Comparison of ENCODE assay signal across 23 cellular contexts in the genomic region with DNA sequence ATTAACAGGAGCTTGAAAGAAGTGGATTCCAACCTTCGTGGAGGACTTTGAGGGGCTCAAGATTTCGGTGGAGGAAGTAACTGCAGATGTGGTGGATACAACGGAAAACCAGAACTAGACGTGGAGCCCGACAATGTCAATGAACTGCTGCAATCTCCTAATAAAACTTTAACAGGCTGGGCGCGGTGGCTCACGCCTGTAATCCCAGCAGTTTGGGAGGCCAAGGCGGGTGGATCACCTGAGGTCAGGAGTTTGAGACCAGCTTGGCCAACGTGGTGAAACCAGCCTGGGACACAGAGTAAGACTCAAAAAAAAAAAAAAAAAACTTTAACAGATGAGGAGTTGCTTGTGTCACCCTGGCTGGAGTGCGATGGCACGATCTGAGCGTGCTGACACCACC.
DNase-seq lines count a peak whose midpoint lies in the region; ATAC-seq and TF ChIP-seq lines count a peak whose summit lies in the region.
"Had no signal": no experiment of that assay in that cellular context is flagged by ENCODE, and none has a peak within 500 bp of the region (broad histone marks: within the 10 kb centered on the region; RNA-seq: fewer than 3 reads in every experiment).

No MANE protein-coding gene starts in this region.

- H3K9me3 ChIP-seq in colonic mucosa = no peaks in the 10 kb centered on the region
- no peaks in the 10 kb centered on the region for H3K9me3 ChIP-seq in mucosa of descending colon
- no peaks in the 10 kb centered on the region; the same call in 1 of the 2 replicates for H3K9me3 ChIP-seq in MG63
- H3K9me3 ChIP-seq: BE2C had no signal

- intact Hi-C loops in colonic mucosa (cut with DNase I) = no loop called here
- intact Hi-C loops in mucosa of descending colon (cut with DNase I, micrococcal nuclease) = no loop called here

- H3K27ac ChIP-seq in VCaP (peak overlapping the region; percentile 82), colonic mucosa (no peak overlapping the region)
- H3K27ac ChIP-seq: BLaER1 had no signal

- in situ Hi-C loops in GM13976 (cut with MboI; ENCODE audit: low sequenced_read_pairs, unreplicated experiment) = no loop called here

- ATAC-seq in mucosa of descending colon = peak; percentile 69
- ATAC-seq: GM12878 had no signal

- no peak overlapping the region for H3K9ac ChIP-seq in colonic mucosa (ENCODE audit: low read depth in 2 of 2, low read length in 2 of 2)
- H3K9ac ChIP-seq: BLaER1 had no signal

- H3K4me3 ChIP-seq in colonic mucosa = no peak overlapping the region
- no peak overlapping the region for H3K4me3 ChIP-seq in mucosa of descending colon
- H3K4me3 ChIP-seq in MG63 = no peak overlapping the region
- H3K4me3 ChIP-seq: BLaER1, GM12878 had no signal

- H3K4me1 ChIP-seq in colonic mucosa (no peaks in the 10 kb centered on the region), mucosa of descending colon (ENCODE audit: low read depth) (peaks cover 6% of the 10 kb centered on the region)
- H3K4me1 ChIP-seq: BLaER1 had no signal

- H3K27me3 ChIP-seq in colonic mucosa (no peaks in the 10 kb centered on the region), MG63 (0 out of 2 replicates have a peak, but pooled peaks cover 4% of the 10 kb centered on the region)
- H3K27me3 ChIP-seq: BE2C, BLaER1 had no signal

- H3K36me3 ChIP-seq in colonic mucosa (no peaks in the 10 kb centered on the region), mucosa of descending colon (ENCODE audit: low read depth) (no peaks in the 10 kb centered on the region), MG63 (no peaks in the 10 kb centered on the region)
- H3K36me3 ChIP-seq: BE2C, BLaER1 had no signal

- no peak for TF ChIP-seq CTCF in VCaP (conservative IDR thresholded peaks at IDR 0.05)
- TF ChIP-seq CTCF in colonic mucosa (IDR thresholded peaks at IDR 0.05) = no peak
- TF ChIP-seq CTCF in mucosa of descending colon (IDR thresholded peaks at IDR 0.05) = no peak
- TF ChIP-seq CTCF in GM13976 (IDR thresholded peaks at IDR 0.05; ENCODE audit: borderline replicate concordance, control extremely low read depth, extremely low read depth, insufficient read depth, missing control alignments) = no peak

- DNase-seq in colonic mucosa (peak; percentile 79), mucosa of descending colon (peak; percentile 65 to 66 (median 65)), MG63 (no peak), GM13976 (ENCODE audit: low spot score) (no peak), occipital lobe (lab: John Stamatoyannopoulos, UW) (no peak)
- DNase-seq: 8988T; ACHN; BE2C; C1 segment of cervical spinal cord; CD4-positive, alpha-beta memory T cell; CD4-positive, CD25-positive, alpha-beta regulatory T cell; CD8-positive, alpha-beta memory T cell; COR-L47; DMS 273 treated with DMSO at 0.1 percent for 48 hours; DMS153; DMS53; DMS79; DND-41; EL; GDM1 had no signal

Comparison
In these comparisons a context has a peak if more than half of its experiments do, and no peak if none do; other contexts are left out.
1. DNase-seq: peak in colonic mucosa (single experiment) and mucosa of descending colon (3 of 3); none in MG63 (single experiment), GM13976 (single experiment) and occipital lobe (single experiment).